In genomic region chr7:121618182-121618581, GRCh38 we compare ENCODE assay signal across 26 cellular contexts.
DNase-seq lines count a peak whose midpoint lies in the region; ATAC-seq, FAIRE-seq and TF ChIP-seq lines count a peak whose summit lies in the region.
"Had no signal": no experiment of that assay in that cellular context is flagged by ENCODE, and none has a peak within 500 bp of the region (broad histone marks: within the 10 kb centered on the region; RNA-seq: fewer than 3 reads in every experiment).

No MANE protein-coding gene starts in this region.

- TF ChIP-seq POLR2A in A549 (IDR thresholded peaks at IDR 0.05; ENCODE audit: low read length) (no peak), K562 (conservative IDR thresholded peaks at IDR 0.05) (no peak)

- BruUV-seq in K562 (replicated peaks; lab: Mats Ljungman, UMichigan): no TSS peak

- no peaks in the 10 kb centered on the region for H3K9me3 Mint-ChIP-seq in activated T-helper 2 cell treated with anti-CD3 and anti-CD28 coated beads, Interferon-gamma antibody, Interleukin-2, Interleukin-4, amounts not matched to agents 10 μg/mL and 5 μg/mL and 100 μg/mL, durations not matched to agents 14 hours and 24 hours and 36 hours

- no peak for ATAC-seq in A549
- no peak for ATAC-seq in K562
- ATAC-seq in Right ventricle myocardium superior (ENCODE audit: poor library complexity): no peak
- ATAC-seq: GM12878 had no signal

- H3K79me2 ChIP-seq in K562 (ENCODE audit: control insufficient read depth, insufficient read depth, low read length): no peaks in the 10 kb centered on the region

- CTCF ChIA-PET in A549 (lab: Yijun Ruan, JAX): no interaction called here
- CTCF ChIA-PET in K562 (lab: Yijun Ruan, JAX; ENCODE audit: low intra/inter-chr PET ratio): no interaction called here

- DNase-seq in A549 (ENCODE audit: low read depth in 1 of 2, low spot score in 1 of 2) (no peak), K562 (ENCODE audit: extremely low read depth in 1 of 4, low spot score in 3 of 4) (no peak), Right ventricle myocardium superior (no peak)
- DNase-seq in activated CD8-positive, alpha-beta memory T cell treated with anti-CD3 and anti-CD28 coated beads, Interleukin-2, amount 50 U/mL, for 48 hours: no peak
- no peak for DNase-seq in activated T-helper 2 cell treated with anti-CD3 and anti-CD28 coated beads, Interferon-gamma antibody, Interleukin-2, Interleukin-4, amounts not matched to agents 10 μg/mL and 5 μg/mL and 100 μg/mL, durations not matched to agents 14 hours and 24 hours and 36 hours (ENCODE audit: low spot score)
- DNase-seq: 8988T; ACHN; BE2C; C1 segment of cervical spinal cord; CD4-positive, alpha-beta memory T cell; CD4-positive, CD25-positive, alpha-beta regulatory T cell; CD8-positive, alpha-beta memory T cell; COR-L47; DMS 273 treated with DMSO at 0.1 percent for 48 hours; DMS153; DMS53; DMS79; DND-41; EL; GDM1 had no signal

- no peaks in the 10 kb centered on the region for H3K36me3 Mint-ChIP-seq in activated T-helper 2 cell treated with anti-CD3 and anti-CD28 coated beads, Interferon-gamma antibody, Interleukin-2, Interleukin-4, amounts not matched to agents 10 μg/mL and 5 μg/mL and 100 μg/mL, durations not matched to agents 14 hours and 24 hours and 36 hours (ENCODE audit: low read depth)
- H3K36me3 Mint-ChIP-seq: CD14-positive monocyte; CD4-positive, alpha-beta memory T cell; CD4-positive, CD25-positive, alpha-beta regulatory T cell; CD8-positive, alpha-beta memory T cell had no signal

- no peaks in the 10 kb centered on the region for H3K36me3 ChIP-seq in K562 (ENCODE audit: control insufficient read depth, insufficient read depth, low read length)
- H3K36me3 ChIP-seq: BE2C, BLaER1 had no signal

- H3K4me3 ChIP-seq in A549: no peak overlapping the region
- H3K4me3 ChIP-seq in K562: no peak overlapping the region
- H3K4me3 ChIP-seq: BLaER1, GM12878 had no signal

- TF ChIP-seq EP300 in A549 (IDR thresholded peaks at IDR 0.05): no peak
- no peak for TF ChIP-seq EP300 in K562 (IDR thresholded peaks at IDR 0.05; ENCODE audit: low read length)

- H3K27me3 ChIP-seq in K562 (ENCODE audit: control insufficient read depth in 2 of 2, insufficient read depth in 2 of 2, low read length in 2 of 2): no peaks in the 10 kb centered on the region
- H3K27me3 ChIP-seq: BLaER1 had no signal

- H3K4me2 ChIP-seq in A549 (no peak overlapping the region), K562 (ENCODE audit: insufficient read depth, low read length) (no peak overlapping the region)
- H3K4me2 ChIP-seq: BLaER1 had no signal

- TF ChIP-seq RAD21 in A549 (conservative IDR thresholded peaks at IDR 0.05 in 1 of 2, IDR thresholded peaks at IDR 0.05 in 1 of 2) (no peak), K562 (CRISPR knock-in tag; conservative IDR thresholded peaks at IDR 0.05 in 1 of 2, IDR thresholded peaks at IDR 0.05 in 1 of 2) (no peak)

- peak; percentile 23 for FAIRE-seq in A204.1 (lab: Jason Lieb, UNC)
- FAIRE-seq in A549 (lab: Jason Lieb, UNC): no peak
- FAIRE-seq in K562 (lab: Jason Lieb, UNC): no peak
- FAIRE-seq: GM12878, GM12892, GM18507 had no signal

- no peak for TF ChIP-seq CTCF in A549 (IDR thresholded peaks at IDR 0.05)
- no peak for TF ChIP-seq CTCF in K562 (IDR thresholded peaks at IDR 0.05 in 2 of 3, conservative IDR thresholded peaks at IDR 0.05 in 1 of 3; ENCODE audit: insufficient read depth in 2 of 3, low read depth in 1 of 3, low read length in 3 of 3)

- no peak overlapping the region for H3K9ac ChIP-seq in K562 (ENCODE audit: insufficient read depth in 1 of 2, low read depth in 2 of 2, low read length in 2 of 2)
- H3K9ac ChIP-seq: BLaER1 had no signal

- H3K27ac ChIP-seq in A549 (no peak overlapping the region), K562 (ENCODE audit: extremely low read depth, low read depth, low read length) (no peak overlapping the region)
- H3K27ac ChIP-seq: BLaER1 had no signal

- in situ Hi-C loops in K562 (cut with MboI): no loop called here

- POLR2A ChIA-PET in A549 (lab: Yijun Ruan, JAX): no interaction called here
- POLR2A ChIA-PET in K562 (lab: Yijun Ruan, JAX): no interaction called here

- H3K9me3 ChIP-seq in A549: no peaks in the 10 kb centered on the region
- H3K9me3 ChIP-seq in K562 (replicated peaks; ENCODE audit: control insufficient read depth, insufficient read depth, low read depth, low read length): no peaks in the 10 kb centered on the region; the same call in 1 of the 2 replicates
- H3K9me3 ChIP-seq: BE2C had no signal

- H4K20me1 ChIP-seq in K562 (replicated peaks; ENCODE audit: control insufficient read depth, insufficient read depth, low read length): no peaks in the 10 kb centered on the region
- H4K20me1 ChIP-seq: BLaER1 had no signal

- intact Hi-C loops in K562 (cut with micrococcal nuclease) (no loop called here), Right ventricle myocardium superior (cut with DNase I) (no loop called here)
- intact Hi-C loops in activated T-helper 2 cell treated with anti-CD3 and anti-CD28 coated beads, Interferon-gamma antibody, Interleukin-2, Interleukin-4, amounts not matched to agents 10 μg/mL and 5 μg/mL and 100 μg/mL, durations not matched to agents 14 hours and 24 hours and 36 hours (cut with micrococcal nuclease): no loop called here

- 16% methylated on average over 2 of the region's 2 CpGs for WGBS in A549 (ENCODE audit: missing lambda C conversion rate)
- WGBS in K562 (ENCODE audit: insufficient coverage, low coverage, missing lambda C conversion rate): 0% methylated on average over 2 of the region's 2 CpGs

- no peak overlapping the region for H3K4me3 Mint-ChIP-seq in activated T-helper 2 cell treated with anti-CD3 and anti-CD28 coated beads, Interferon-gamma antibody, Interleukin-2, Interleukin-4, amounts not matched to agents 10 μg/mL and 5 μg/mL and 100 μg/mL, durations not matched to agents 14 hours and 24 hours and 36 hours (ENCODE audit: low read depth)
- H3K4me3 Mint-ChIP-seq: CD14-positive monocyte; CD4-positive, alpha-beta memory T cell; CD4-positive, CD25-positive, alpha-beta regulatory T cell; CD8-positive, alpha-beta memory T cell had no signal

- no peak overlapping the region for H3K27ac Mint-ChIP-seq in activated T-helper 2 cell treated with anti-CD3 and anti-CD28 coated beads, Interferon-gamma antibody, Interleukin-2, Interleukin-4, amounts not matched to agents 10 μg/mL and 5 μg/mL and 100 μg/mL, durations not matched to agents 14 hours and 24 hours and 36 hours
- H3K27ac Mint-ChIP-seq: CD14-positive monocyte; CD4-positive, alpha-beta memory T cell; CD4-positive, CD25-positive, alpha-beta regulatory T cell; CD8-positive, alpha-beta memory T cell had no signal

- H3K27me3 Mint-ChIP-seq in activated T-helper 2 cell treated with anti-CD3 and anti-CD28 coated beads, Interferon-gamma antibody, Interleukin-2, Interleukin-4, amounts not matched to agents 10 μg/mL and 5 μg/mL and 100 μg/mL, durations not matched to agents 14 hours and 24 hours and 36 hours (ENCODE audit: low read depth): no peaks in the 10 kb centered on the region
- H3K27me3 Mint-ChIP-seq: CD4-positive, alpha-beta memory T cell; CD4-positive, CD25-positive, alpha-beta regulatory T cell had no signal

- H2AFZ ChIP-seq in K562 (ENCODE audit: low read depth, low read length): no peak overlapping the region

- H3K4me1 ChIP-seq in A549 (no peaks in the 10 kb centered on the region), K562 (replicated peaks in 1 of 2; ENCODE audit: control insufficient read depth in 2 of 2, insufficient read depth in 2 of 2, low read length in 2 of 2) (0 out of 5 replicates have a peak, but pooled peaks cover 0 to under 1% of the 10 kb centered on the region in 2 experiments)
- H3K4me1 ChIP-seq: BE2C had no signal

- H3K4me1 Mint-ChIP-seq in activated T-helper 2 cell treated with anti-CD3 and anti-CD28 coated beads, Interferon-gamma antibody, Interleukin-2, Interleukin-4, amounts not matched to agents 10 μg/mL and 5 μg/mL and 100 μg/mL, durations not matched to agents 14 hours and 24 hours and 36 hours (ENCODE audit: low read depth): no peaks in the 10 kb centered on the region
- H3K4me1 Mint-ChIP-seq: CD14-positive monocyte; CD4-positive, alpha-beta memory T cell; CD4-positive, CD25-positive, alpha-beta regulatory T cell; CD8-positive, alpha-beta memory T cell had no signal

- H3K9me1 ChIP-seq in K562 (ENCODE audit: control insufficient read depth, insufficient read depth, low read length): no peaks in the 10 kb centered on the region

TF ChIP-seq in A549, 52 proteins besides CTCF, POLR2A, EP300 and RAD21:
- no peak for TF ChIP-seq USF2 (IDR thresholded peaks at IDR 0.05)
- TF ChIP-seq MAFK (IDR thresholded peaks at IDR 0.05; ENCODE audit: partially characterized antibody): peak; percentile 79

TF ChIP-seq in K562, 482 proteins besides CTCF, POLR2A, EP300 and RAD21:
- TF ChIP-seq MAFF (IDR thresholded peaks at IDR 0.05; ENCODE audit: low read length) (peak; percentile 72), GMEB1 (CRISPR knock-in tag; IDR thresholded peaks at IDR 0.05) (no peak), MAFG (tag; conservative IDR thresholded peaks at IDR 0.05) (peak; percentile 56), ZC3H4 (CRISPR knock-in tag; IDR thresholded peaks at IDR 0.05; ENCODE audit: borderline replicate concordance) (no peak), MAFK (IDR thresholded peaks at IDR 0.05; ENCODE audit: low read length) (peak; percentile 41; the same call in 1 of the 2 replicates), ZNF316 (IDR thresholded peaks at IDR 0.05) (peak; percentile 86), C11orf30 (IDR thresholded peaks at IDR 0.05; ENCODE audit: low read depth) (peak; percentile 61; the same call in 1 of the 2 replicates)
